Comparison of ENCODE assay signal across 16 cellular contexts in the genomic region with DNA sequence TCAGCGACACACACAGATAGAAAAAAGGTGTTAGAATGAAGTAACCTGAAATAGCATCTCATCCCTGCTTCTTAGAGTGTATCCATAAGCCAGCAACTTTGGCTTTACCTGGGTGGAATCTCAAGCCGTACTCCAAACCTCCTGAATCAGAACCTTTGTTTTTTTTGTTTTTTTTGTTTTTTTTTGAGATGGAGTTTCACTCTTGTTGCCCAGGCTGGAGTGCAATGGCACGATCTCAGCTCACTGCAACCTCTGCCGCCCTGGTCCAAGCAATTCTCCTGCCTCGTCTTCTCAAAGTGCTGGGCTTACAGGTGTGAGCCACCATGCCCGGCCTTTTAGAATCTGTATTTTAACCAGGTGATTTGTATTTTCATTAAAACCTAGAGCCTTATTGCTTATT. TPM values are rescaled to one million over a fixed set of nuclear protein-coding genes. Genes with fewer than 3 reads are reported as not detected.
DNase-seq lines count a peak whose midpoint lies in the region; ATAC-seq and TF ChIP-seq lines count a peak whose summit lies in the region.
"Had no signal": no experiment of that assay in that cellular context is flagged by ENCODE, and none has a peak within 500 bp of the region (broad histone marks: within the 10 kb centered on the region; RNA-seq: fewer than 3 reads in every experiment).

No MANE protein-coding gene starts in this region.

- peaks cover 68% of the 10 kb centered on the region for H3K36me3 Mint-ChIP-seq in CD4-positive, alpha-beta T cell (ENCODE audit: low read depth)
- H3K36me3 Mint-ChIP-seq in memory B cell: peaks cover 20% of the 10 kb centered on the region

- no peak overlapping the region for H3K9ac ChIP-seq in Karpas-422 (ENCODE audit: low read length)
- H3K9ac ChIP-seq: GM23248 had no signal

- DNase-seq in CD4-positive, alpha-beta T cell: no peak
- DNase-seq in Karpas-422: peak; percentile 25
- no peak for DNase-seq in memory B cell (ENCODE audit: low spot score in 2 of 2)
- no peak for DNase-seq in SK-N-DZ (ENCODE audit: low spot score)
- DNase-seq in amniotic stem cell (lab: John Stamatoyannopoulos, UW): no peak
- DNase-seq in SIG-M5 (lab: John Stamatoyannopoulos, UW): no peak
- DNase-seq: ACHN; BE2C; C1 segment of cervical spinal cord; CD4-positive, alpha-beta memory T cell; DMS79 treated with DMSO at 0.1 percent for 48 hours; GF-D8; GM23248 had no signal

- peaks cover 27% of the 10 kb centered on the region for H3K4me1 ChIP-seq in Karpas-422 (ENCODE audit: low read length)
- H3K4me1 ChIP-seq: BE2C had no signal

- no peaks in the 10 kb centered on the region for H3K27me3 Mint-ChIP-seq in CD4-positive, alpha-beta T cell
- no peaks in the 10 kb centered on the region for H3K27me3 Mint-ChIP-seq in memory B cell
- H3K27me3 Mint-ChIP-seq: CD4-positive, alpha-beta memory T cell; IgD-negative memory B cell had no signal

- H3K27ac ChIP-seq in CD4-positive, alpha-beta T cell (ENCODE audit: low read depth, low read length): no peak overlapping the region
- H3K27ac ChIP-seq in Karpas-422 (ENCODE audit: low read length): no peak overlapping the region
- H3K27ac ChIP-seq: GM23248 had no signal

- no peaks in the 10 kb centered on the region for H3K9me3 Mint-ChIP-seq in CD4-positive, alpha-beta T cell
- H3K9me3 Mint-ChIP-seq in memory B cell: no peaks in the 10 kb centered on the region
- H3K9me3 Mint-ChIP-seq: CD4-positive, alpha-beta memory T cell; IgD-negative memory B cell had no signal

- no peak overlapping the region for H3K4me2 ChIP-seq in Karpas-422 (ENCODE audit: low read depth, low read length, poor library complexity, severe bottlenecking)

- H3K4me3 ChIP-seq in Karpas-422 (ENCODE audit: low read length): no peak overlapping the region
- H3K4me3 ChIP-seq: GM23248, HAP-1 had no signal

- H3K27ac Mint-ChIP-seq in CD4-positive, alpha-beta T cell: peak overlapping the region; percentile 54
- peak overlapping the region; percentile 14 for H3K27ac Mint-ChIP-seq in memory B cell

- H2AFZ ChIP-seq in Karpas-422 (ENCODE audit: low read length): no peak overlapping the region
- H2AFZ ChIP-seq: GM23248 had no signal

- POLR2A ChIA-PET in CD4-positive, alpha-beta T cell (lab: Charles Lee): interaction anchor here (1.4 to 1.7 kb wide), 2 partner anchors 9 to 17 kb away, joined by 4 to 10 read pairs; a partner anchor contains a TSS

- no peaks in the 10 kb centered on the region for H3K9me3 ChIP-seq in CD4-positive, alpha-beta T cell (ENCODE audit: control insufficient read depth, low read length)
- H3K9me3 ChIP-seq in Karpas-422 (ENCODE audit: low read length): no peaks in the 10 kb centered on the region
- H3K9me3 ChIP-seq: BE2C, HAP-1 had no signal

- H3K27me3 ChIP-seq in CD4-positive, alpha-beta T cell (ENCODE audit: control insufficient read depth, insufficient read depth, low read length): no peaks in the 10 kb centered on the region
- H3K27me3 ChIP-seq in Karpas-422 (ENCODE audit: low read length): no peaks in the 10 kb centered on the region
- H3K27me3 ChIP-seq: BE2C had no signal

- H3K36me3 ChIP-seq in Karpas-422 (ENCODE audit: insufficient read depth, low read length): no peaks in the 10 kb centered on the region
- H3K36me3 ChIP-seq: BE2C, HAP-1 had no signal

- H3K9me2 ChIP-seq in Karpas-422 (replicated peaks; ENCODE audit: insufficient read depth, low read length): no peaks in the 10 kb centered on the region

- peaks cover 12% of the 10 kb centered on the region for H4K20me1 ChIP-seq in Karpas-422 (ENCODE audit: insufficient read depth, low read depth, low read length)

- TF ChIP-seq CTCF in CD4-positive, alpha-beta T cell (IDR thresholded peaks at IDR 0.05): no peak

- H3K4me3 Mint-ChIP-seq in CD4-positive, alpha-beta T cell: no peak overlapping the region
- no peak overlapping the region for H3K4me3 Mint-ChIP-seq in memory B cell

- peaks cover 99% of the 10 kb centered on the region for H3K79me2 ChIP-seq in Karpas-422 (ENCODE audit: low read length)

- intact Hi-C loops in CD4-positive, alpha-beta T cell (cut with DNase I, micrococcal nuclease): no loop called here

- peaks cover 78% of the 10 kb centered on the region for H3K4me1 Mint-ChIP-seq in CD4-positive, alpha-beta T cell (ENCODE audit: low read depth)
- peaks cover 37% of the 10 kb centered on the region for H3K4me1 Mint-ChIP-seq in memory B cell

- ATAC-seq in CD4-positive, alpha-beta T cell (ENCODE audit: poor library complexity): no peak
- no peak for ATAC-seq in memory B cell (ENCODE audit: low read depth)
- ATAC-seq: HepG2 had no signal

- CTCF ChIA-PET in CD4-positive, alpha-beta T cell (lab: Charles Lee): interaction anchor here (1.0 to 1.7 kb wide), 2 partner anchors 75 to 487 kb away, joined by 3 to 5 read pairs; no protein-coding TSS in a partner anchor

RNA-seq across cellular contexts. Expression of a gene that starts 9.0 kb away (rescaled TPM):
- 10 to 100 TPM; 25.3 to 25.6 TPM for total RNA-seq in CD4-positive, alpha-beta T cell
- total RNA-seq in Karpas-422 (2014; rRNA removed; shearing (Covaris generic); ENCODE audit: low replicate concordance): 11.0 and 26.1 TPM in 2 replicates
- polyA plus RNA-seq in SK-N-DZ (2014; cell fraction: cytosol; rRNA removed): 18.2 and 19.6 TPM in 2 replicates
- polyA plus RNA-seq in SK-N-DZ (2014; cell fraction: nucleus; rRNA removed): 13.7 and 14.0 TPM in 2 replicates
